In genomic region chr5:76500633-76501393, GRCh38 we compare ENCODE assay signal across 17 cellular contexts.
DNase-seq lines count a peak whose midpoint lies in the region; ATAC-seq, FAIRE-seq and TF ChIP-seq lines count a peak whose summit lies in the region.
"Had no signal": no experiment of that assay in that cellular context is flagged by ENCODE, and none has a peak within 500 bp of the region (broad histone marks: within the 10 kb centered on the region; RNA-seq: fewer than 3 reads in every experiment).

No MANE protein-coding gene starts in this region.

- no peak overlapping the region for H3K4me3 ChIP-seq in astrocyte of the spinal cord (ENCODE audit: low read depth, low read length)
- H3K4me3 ChIP-seq: GM23248 had no signal

- no peak for TF ChIP-seq CTCF in astrocyte of the spinal cord (IDR thresholded peaks at IDR 0.05; ENCODE audit: low read depth, low read length)
- TF ChIP-seq CTCF in GM20000 (IDR thresholded peaks at IDR 0.05; ENCODE audit: extremely low read depth, missing control alignments): no peak

- peak; percentile 20 for DNase-seq in EH (ENCODE audit: low read depth)
- DNase-seq in M059J (ENCODE audit: low read depth): peak; percentile 17
- peak; percentile 27 for DNase-seq in astrocyte of the spinal cord (ENCODE audit: low read depth, low spot score)
- DNase-seq in kidney glomerular epithelial cell (lab: John Stamatoyannopoulos, UW): peak; percentile 12
- no peak for DNase-seq in GM20000 (ENCODE audit: low spot score)
- DNase-seq in activated effector memory CD4-positive, alpha-beta T cell treated with anti-CD3 and anti-CD28 coated beads, Interleukin-2, amount 50 U/mL, for 16 hours: no peak
- no peak for DNase-seq in GM12892 (ENCODE audit: insufficient read length)
- no peak for DNase-seq in effector memory CD8-positive, alpha-beta T cell
- DNase-seq: DMS153, GM23248, KG1, NCI-H2029, NCI-H2171 treated with DMSO at 0.1 percent for 48 hours, NCI-H510A, Right ventricle myocardium superior had no signal

- H3K27me3 Mint-ChIP-seq in effector memory CD8-positive, alpha-beta T cell: no peaks in the 10 kb centered on the region

- no peak for TF ChIP-seq POLR2A in GM12892 (IDR thresholded peaks at IDR 0.05; ENCODE audit: low read depth, low read length)

- no peak for FAIRE-seq in GM12892 (lab: Jason Lieb, UNC)
- FAIRE-seq: GM18507 had no signal

- H3K4me3 Mint-ChIP-seq in effector memory CD8-positive, alpha-beta T cell: no peak overlapping the region

- H3K27ac Mint-ChIP-seq in effector memory CD8-positive, alpha-beta T cell: peak overlapping the region in 1 of 2 donors; percentile 6

- in situ Hi-C loops in astrocyte of the spinal cord (cut with HindIII; ENCODE audit: low sequenced_read_pairs): no loop called here

- ATAC-seq in effector memory CD8-positive, alpha-beta T cell (replicated peaks): no peak
- ATAC-seq: Panc1 had no signal

- peaks cover 11% of the 10 kb centered on the region for H3K36me3 Mint-ChIP-seq in effector memory CD8-positive, alpha-beta T cell (ENCODE audit: insufficient read depth)

- peaks cover 44 to 65% of the 10 kb centered on the region in 2 donors for H3K4me1 Mint-ChIP-seq in effector memory CD8-positive, alpha-beta T cell (ENCODE audit: low read depth in 2 of 2)

- H3K9me3 Mint-ChIP-seq in effector memory CD8-positive, alpha-beta T cell: no peaks in the 10 kb centered on the region

Comparison
In these comparisons a context has a peak if more than half of its experiments do, and no peak if none do; other contexts are left out.
1. DNase-seq: peak in EH (single experiment), M059J (single experiment), astrocyte of the spinal cord (single experiment) and kidney glomerular epithelial cell (single experiment); none in GM20000 (single experiment), activated effector memory CD4-positive, alpha-beta T cell treated with anti-CD3 and anti-CD28 coated beads, Interleukin-2, amount 50 U/mL, for 16 hours (single experiment), GM12892 (single experiment) and effector memory CD8-positive, alpha-beta T cell (0 of 3).